ENCODE assay signal across 8 cellular contexts in genomic region chrX:143633530-143634372, GRCh38. TPM values are rescaled to one million over a fixed set of nuclear protein-coding genes. Genes with fewer than 3 reads are reported as not detected.
A peak's percentile ranks its signal among the peaks of the same experiment; 100 is the strongest.
DNase-seq lines count a peak whose midpoint lies in the region; ATAC-seq and TF ChIP-seq lines count a peak whose summit lies in the region.
"Had no signal": no experiment of that assay in that cellular context is flagged by ENCODE, and none has a peak within 500 bp of the region (broad histone marks: within the 10 kb centered on the region; RNA-seq: fewer than 3 reads in every experiment).

No MANE protein-coding gene starts in this region.

- no peak overlapping the region for H3K9ac ChIP-seq in stomach smooth muscle (ENCODE audit: low read length in 2 of 2)

- H3K27me3 ChIP-seq in breast epithelium: peaks cover 0 to 63% of the 10 kb centered on the region in 2 donors
- H3K27me3 ChIP-seq in lung (ENCODE audit: control insufficient read depth, insufficient read depth): peaks cover 23% of the 10 kb centered on the region
- peaks cover 8 to 16% of the 10 kb centered on the region in 2 donors for H3K27me3 ChIP-seq in stomach smooth muscle (ENCODE audit: control insufficient read depth in 1 of 2, insufficient read depth in 2 of 2, low read length in 2 of 2)

- DNase-seq in MV-4-11 (lab: John Stamatoyannopoulos, UW) (peak; percentile 17), breast epithelium (ENCODE audit: low spot score in 2 of 2) (no peak), lung (ENCODE audit: low spot score) (no peak), GM10266 (ENCODE audit: extremely low spot score) (no peak), HUDEP-2 (lab: John Stamatoyannopoulos, UW; ENCODE audit: unreplicated experiment in 76 of 76) (no peak)
- DNase-seq: activated CD4-positive, alpha-beta T cell treated with anti-CD3 and anti-CD28 coated beads, Interleukin-2, amount 10 ng/mL, durations not matched to agents 24 days and 14 days had no signal

- no peaks in the 10 kb centered on the region for H3K4me1 ChIP-seq in breast epithelium
- H3K4me1 ChIP-seq in lung (ENCODE audit: control insufficient read depth in 2 of 2, insufficient read depth in 2 of 2, low read length in 2 of 2): peaks cover 0 to 3% of the 10 kb centered on the region in 2 donors
- peaks cover 5% of the 10 kb centered on the region for H3K4me1 ChIP-seq in stomach smooth muscle (ENCODE audit: control insufficient read depth, insufficient read depth, low read length)

- TF ChIP-seq CTCF in breast epithelium (IDR thresholded peaks at IDR 0.05) (no peak), lung (IDR thresholded peaks at IDR 0.05; ENCODE audit: control extremely low read depth, extremely low read depth) (no peak), GM10266 (IDR thresholded peaks at IDR 0.05; ENCODE audit: control insufficient read depth, insufficient read depth, low read depth, missing control alignments) (no peak)

- no peak for TF ChIP-seq POLR2A in breast epithelium (IDR thresholded peaks at IDR 0.05)

- no peak overlapping the region for H3K27ac ChIP-seq in breast epithelium
- peak overlapping the region in 1 of 2 donors; percentile 18 for H3K27ac ChIP-seq in lung (ENCODE audit: low read depth in 1 of 2, low read length in 1 of 2)
- H3K27ac ChIP-seq in stomach smooth muscle (ENCODE audit: low read length): no peak overlapping the region

- intact Hi-C loops in breast epithelium (cut with DNase I; ENCODE audit: low total_unique reads): no loop called here

- H3K9me3 ChIP-seq in breast epithelium (no peaks in the 10 kb centered on the region), lung (ENCODE audit: control insufficient read depth in 2 of 2, insufficient read depth in 1 of 2, low read length in 1 of 2) (peaks cover 0 to 12% of the 10 kb centered on the region in 2 donors), stomach smooth muscle (ENCODE audit: control insufficient read depth in 2 of 2, low read length in 2 of 2) (no peaks in the 10 kb centered on the region)

- ATAC-seq in lung (ENCODE audit: insufficient read depth, low FRiP score): no peak
- no peak for ATAC-seq in GM19035 (IDR thresholded peaks at IDR 0.05; ENCODE audit: unreplicated experiment)

- WGBS in lung, 2 donors: 0 to 29% methylated on average over 29 to 65 of the region's 65 CpGs

- H3K4me3 ChIP-seq in breast epithelium: peak overlapping the region; percentile 48 to 63 (median 51)
- peak overlapping the region; percentile 12 for H3K4me3 ChIP-seq in lung
- H3K4me3 ChIP-seq in stomach smooth muscle (ENCODE audit: low read length in 2 of 2): peak overlapping the region; percentile 12 to 67

- H3K36me3 ChIP-seq in breast epithelium (no peaks in the 10 kb centered on the region), lung (ENCODE audit: control insufficient read depth in 2 of 2, insufficient read depth in 2 of 2, low read length in 2 of 2) (no peaks in the 10 kb centered on the region), stomach smooth muscle (ENCODE audit: control insufficient read depth in 2 of 2, insufficient read depth in 2 of 2, low read length in 2 of 2) (no peaks in the 10 kb centered on the region)

RNA-seq across cellular contexts. Expression of gene SLITRK4, which starts 2.1 kb away (rescaled TPM):
- total RNA-seq in breast epithelium (10 to 100 TPM in 1 of 3 donors, 1 to 10 TPM in 2; 2.0 to 76.3 (median 2.5) TPM), lung (under 1 TPM; 0.52 to 0.71 TPM)
- under 1 TPM; 0.12 to 0.14 TPM for polyA plus RNA-seq in lung
- total RNA-seq: activated CD4-positive, alpha-beta T cell treated with anti-CD3 and anti-CD28 coated beads, Interleukin-2, amount 10 ng/mL, durations not matched to agents 24 days and 14 days had no signal
